ENCODE assay signal across 8 cellular contexts in genomic region chr6:13336553-13336952, GRCh38. TPM values are rescaled to one million over a fixed set of nuclear protein-coding genes. Genes with fewer than 3 reads are reported as not detected.
A peak's percentile ranks its signal among the peaks of the same experiment; 100 is the strongest.
DNase-seq lines count a peak whose midpoint lies in the region; ATAC-seq and TF ChIP-seq lines count a peak whose summit lies in the region.

No MANE protein-coding gene starts in this region.

- H3K4me2 ChIP-seq in hepatocyte, result no peak overlapping the region

- TF ChIP-seq POLR2A in gastrocnemius medialis (IDR thresholded peaks at IDR 0.05), result no peak

- H3K27ac ChIP-seq in hepatocyte, result no peak overlapping the region
- H3K27ac ChIP-seq in gastrocnemius medialis, result peak overlapping the region in 1 of 4 donors; percentile 13

- H3K36me3 ChIP-seq in hepatocyte (replicated peaks; ENCODE audit: insufficient read depth, low read depth) (no peaks in the 10 kb centered on the region), gastrocnemius medialis (no peaks in the 10 kb centered on the region)

- no peak overlapping the region for H2AFZ ChIP-seq in hepatocyte

- in situ Hi-C loops in astrocyte of the cerebellum (cut with HindIII; ENCODE audit: low sequenced_read_pairs), result loop anchor here (10.0 kb wide), 1 partner anchor 412 kb away; no protein-coding TSS in a partner anchor
- in situ Hi-C loops in gastrocnemius medialis (cut with MboI; ENCODE audit: low sequenced_read_pairs in 4 of 4), result loop anchor here (5.0 to 25.0 kb wide), 5 partner anchors 196 to 726 kb away; no protein-coding TSS in a partner anchor

- peak; percentile 74 to 91 for ATAC-seq in gastrocnemius medialis
- no peak for ATAC-seq in GM21390 (IDR thresholded peaks at IDR 0.05; ENCODE audit: unreplicated experiment)

- peak; percentile 40 for DNase-seq in NK-92 treated with Interleukin-12 subunit alpha and Interleukin-12 subunit beta, amount 100 ng/mL, for 24 hours (lab: John Stamatoyannopoulos, UW)
- DNase-seq in NK-92 (lab: John Stamatoyannopoulos, UW; ENCODE audit: unreplicated experiment), result no peak
- DNase-seq in NCI-H2081 (lab: John Stamatoyannopoulos, UW), result peak; percentile 72 to 75
- peak; percentile 59 for DNase-seq in T1000 (lab: John Stamatoyannopoulos, UW)
- DNase-seq in astrocyte of the cerebellum (ENCODE audit: low read depth), result peak; percentile 93
- DNase-seq in hepatocyte (ENCODE audit: low spot score), result peak; percentile 86
- peak; percentile 44 to 68 for DNase-seq in gastrocnemius medialis

- intact Hi-C loops in gastrocnemius medialis (cut with DNase I; ENCODE audit: low total_unique reads), result loop anchor here (1.0 to 5.0 kb wide), 3 partner anchors 151 to 731 kb away; partner anchors contain the start of gene GFOD1

- TF ChIP-seq CTCF in astrocyte of the cerebellum (IDR thresholded peaks at IDR 0.05; ENCODE audit: low read depth, low read length, missing control alignments) (peak; percentile 90), hepatocyte (IDR thresholded peaks at IDR 0.05; ENCODE audit: poor library complexity) (peak; percentile 91), gastrocnemius medialis (IDR thresholded peaks at IDR 0.05 in 4 of 5, conservative IDR thresholded peaks at IDR 0.05 in 1 of 5) (peak; percentile 62 to 95 (median 88))

- 31% methylated on average over 11 of the region's 11 CpGs for WGBS in hepatocyte (ENCODE audit: low lambda C conversion rate, missing lambda C conversion rate)

- H3K79me2 ChIP-seq in hepatocyte, result no peaks in the 10 kb centered on the region

- H3K9me3 ChIP-seq in hepatocyte (ENCODE audit: low read depth) (no peaks in the 10 kb centered on the region), gastrocnemius medialis (no peaks in the 10 kb centered on the region)

- H3K4me3 ChIP-seq in astrocyte of the cerebellum (ENCODE audit: low read depth, low read length), result no peak overlapping the region
- H3K4me3 ChIP-seq in hepatocyte, result no peak overlapping the region
- no peak overlapping the region for H3K4me3 ChIP-seq in gastrocnemius medialis

- H3K4me1 ChIP-seq in hepatocyte (ENCODE audit: insufficient read depth) (no peaks in the 10 kb centered on the region), gastrocnemius medialis (no peaks in the 10 kb centered on the region)

- H3K27me3 ChIP-seq in hepatocyte (no peaks in the 10 kb centered on the region), gastrocnemius medialis (no peaks in the 10 kb centered on the region)

- no peaks in the 10 kb centered on the region for H4K20me1 ChIP-seq in hepatocyte (ENCODE audit: insufficient read depth, poor library complexity, severe bottlenecking)

- H3K9me2 ChIP-seq in hepatocyte (replicated peaks; ENCODE audit: insufficient read depth), result no peaks in the 10 kb centered on the region

RNA-seq across cellular contexts. Expression of gene TBC1D7, which starts 8.2 kb away (rescaled TPM):
- total RNA-seq in hepatocyte (15.5 and 27.8 TPM in 2 replicates), gastrocnemius medialis (10 to 100 TPM in 1 of 4 donors, 1 to 10 TPM in 3; 5.7 to 14.9 (median 6.6) TPM)
- 28.3 and 32.4 TPM in 2 replicates for polyA plus RNA-seq in hepatocyte
